ENCODE assay signal across 18 cellular contexts in genomic region chr7:105621617-105622016, GRCh38. TPM values are rescaled to one million over a fixed set of nuclear protein-coding genes. Genes with fewer than 3 reads are reported as not detected.
A peak's percentile ranks its signal among the peaks of the same experiment; 100 is the strongest.
DNase-seq lines count a peak whose midpoint lies in the region; ATAC-seq and TF ChIP-seq lines count a peak whose summit lies in the region.
"Had no signal": no experiment of that assay in that cellular context is flagged by ENCODE, and none has a peak within 500 bp of the region (broad histone marks: within the 10 kb centered on the region; RNA-seq: fewer than 3 reads in every experiment).

No MANE protein-coding gene starts in this region.

- H3K36me3 Mint-ChIP-seq in CD14-positive monocyte: peaks cover 75 to 92% of the 10 kb centered on the region in 2 donors

- 22 to 32% (median 22%) methylated on average over 3 of the region's 3 CpGs for WGBS in ovary, 3 donors

- peak overlapping the region in 1 of 7 donors; percentile 57 for H3K27ac Mint-ChIP-seq in CD14-positive monocyte
- H3K27ac Mint-ChIP-seq: activated CD4-positive, alpha-beta T cell treated with anti-CD3 and anti-CD28 coated beads, Interleukin-2, amount 10 ng/mL, durations not matched to agents 24 days and 14 days; activated T-helper 2 cell treated with anti-CD3 and anti-CD28 coated beads, Interferon-gamma antibody, Interleukin-2, Interleukin-4, amounts not matched to agents 10 μg/mL and 5 μg/mL and 100 μg/mL, durations not matched to agents 14 hours and 24 hours and 36 hours; natural killer cell treated with Interleukin-12 subunit alpha and Interleukin-12 subunit beta and Interleukin-15 and Interleukin-18, amount 100 ng/mL, for 72 hours; T-helper 1 cell treated with Interleukin-12 subunit alpha and Interleukin-12 subunit beta and Interleukin-4 antibody, amounts not matched to agents 30 μg/mL and 1 μg/mL, for 36 hours had no signal

- DNase-seq in AG09319 (ENCODE audit: extremely low read depth, low read depth) (peak; percentile 31), adipocyte (ENCODE audit: low read depth) (peak; percentile 77), fibroblast of villous mesenchyme (ENCODE audit: low read depth) (peak; percentile 36), ovary (peak; percentile 39 to 63 (median 61)), CD14-positive monocyte (ENCODE audit: low spot score) (no peak), KG1 (lab: John Stamatoyannopoulos, UW) (no peak)
- DNase-seq: activated CD4-positive, alpha-beta T cell treated with anti-CD3 and anti-CD28 coated beads, Interleukin-2, amount 10 ng/mL, durations not matched to agents 24 days and 14 days; AML-193; foreskin keratinocyte; NCI-H2081 treated with DMSO at 0.1 percent for 48 hours; stimulated activated CD8-positive, alpha-beta memory T cell treated with anti-CD3 and anti-CD28 coated beads, Interleukin-4, amount 100 ng/mL, for 48 hours had no signal

- H3K36me3 ChIP-seq in adipocyte (ENCODE audit: control insufficient read depth, insufficient read depth, low read length, severe bottlenecking) (peaks cover 37% of the 10 kb centered on the region), ovary (no peaks in the 10 kb centered on the region)

- peak overlapping the region; percentile 1 for H3K9ac ChIP-seq in adipocyte (ENCODE audit: low read length)
- H3K9ac ChIP-seq: KMS-11 had no signal

- no peak overlapping the region for H3K4me3 Mint-ChIP-seq in CD14-positive monocyte
- H3K4me3 Mint-ChIP-seq: activated CD4-positive, alpha-beta T cell treated with anti-CD3 and anti-CD28 coated beads, Interleukin-2, amount 10 ng/mL, durations not matched to agents 24 days and 14 days; natural killer cell treated with Interleukin-12 subunit alpha and Interleukin-12 subunit beta and Interleukin-15 and Interleukin-18, amount 100 ng/mL, for 72 hours; T-helper 1 cell treated with Interleukin-12 subunit alpha and Interleukin-12 subunit beta and Interleukin-4 antibody, amounts not matched to agents 30 μg/mL and 1 μg/mL, for 36 hours had no signal

- peaks cover 12% of the 10 kb centered on the region for H3K4me1 ChIP-seq in adipocyte (ENCODE audit: control insufficient read depth, insufficient read depth, low read length)
- no peaks in the 10 kb centered on the region for H3K4me1 ChIP-seq in ovary (ENCODE audit: insufficient read depth)
- H3K4me1 ChIP-seq: foreskin keratinocyte had no signal

- H3K27ac ChIP-seq in ovary: no peak overlapping the region
- H3K27ac ChIP-seq: foreskin keratinocyte, KMS-11 had no signal

- no peaks in the 10 kb centered on the region for H3K4me1 Mint-ChIP-seq in CD14-positive monocyte
- H3K4me1 Mint-ChIP-seq: activated CD4-positive, alpha-beta T cell treated with anti-CD3 and anti-CD28 coated beads, Interleukin-2, amount 10 ng/mL, durations not matched to agents 24 days and 14 days had no signal

- no peak for ATAC-seq in GM19395 (IDR thresholded peaks at IDR 0.05; ENCODE audit: unreplicated experiment)
- no peak for ATAC-seq in HG02763 (IDR thresholded peaks at IDR 0.05; ENCODE audit: unreplicated experiment)
- ATAC-seq: foreskin keratinocyte; natural killer cell treated with Interleukin-12 subunit alpha and Interleukin-12 subunit beta and Interleukin-15 and Interleukin-18, amount 100 ng/mL, for 72 hours had no signal

- peaks cover 0 to 5% (median 0%) of the 10 kb centered on the region in 7 donors for H3K9me3 Mint-ChIP-seq in CD14-positive monocyte

- TF ChIP-seq CTCF in AG09319 (IDR thresholded peaks at IDR 0.05; ENCODE audit: low read depth, low read length): no peak
- no peak for TF ChIP-seq CTCF in fibroblast of villous mesenchyme (IDR thresholded peaks at IDR 0.05; ENCODE audit: insufficient read depth, low read depth, low read length)
- no peak for TF ChIP-seq CTCF in ovary (IDR thresholded peaks at IDR 0.05)
- TF ChIP-seq CTCF in CD14-positive monocyte (IDR thresholded peaks at IDR 0.05): no peak

- H3K4me3 ChIP-seq in adipocyte (ENCODE audit: low read length): no peak overlapping the region
- H3K4me3 ChIP-seq in fibroblast of villous mesenchyme (ENCODE audit: low read depth, low read length): no peak overlapping the region
- no peak overlapping the region for H3K4me3 ChIP-seq in ovary

- TF ChIP-seq EP300 in ovary (IDR thresholded peaks at IDR 0.05): no peak

- H3K27me3 ChIP-seq in adipocyte (replicated peaks; ENCODE audit: control insufficient read depth, insufficient read depth, low read length) (no peaks in the 10 kb centered on the region), ovary (no peaks in the 10 kb centered on the region)
- H3K27me3 ChIP-seq: foreskin keratinocyte had no signal

- TF ChIP-seq POLR2A in ovary (IDR thresholded peaks at IDR 0.05): no peak

- intact Hi-C loops in ovary (cut with DNase I): no loop called here
- intact Hi-C loops in CD14-positive monocyte (cut with micrococcal nuclease): no loop called here

- peaks cover 0 to 2% (median 1%) of the 10 kb centered on the region in 3 donors for H3K27me3 Mint-ChIP-seq in CD14-positive monocyte (ENCODE audit: low read depth in 3 of 3)
- H3K27me3 Mint-ChIP-seq: activated CD4-positive, alpha-beta T cell treated with anti-CD3 and anti-CD28 coated beads, Interleukin-2, amount 10 ng/mL, durations not matched to agents 24 days and 14 days; natural killer cell treated with Interleukin-12 subunit alpha and Interleukin-12 subunit beta and Interleukin-15 and Interleukin-18, amount 100 ng/mL, for 72 hours had no signal

- H3K9me3 ChIP-seq in adipocyte (ENCODE audit: control insufficient read depth, low read length) (no peaks in the 10 kb centered on the region), ovary (no peaks in the 10 kb centered on the region)

RNA-seq across cellular contexts. Expression of gene EFCAB10, which starts 40.3 kb away (rescaled TPM):
- under 0.01 TPM in 1 of 2 replicates, not detected in the other for total RNA-seq in fibroblast of villous mesenchyme
- total RNA-seq in ovary: 10 to 100 TPM in 1 of 7 donors, 1 to 10 TPM in 1, under 1 TPM in 2, not detected in 3; 0.69 to 11.8 (median 0.97) TPM
- under 1 TPM; 0.22 to 0.30 TPM for polyA plus RNA-seq in ovary
- polyA plus RNA-seq in CD14-positive monocyte: not detected
- total RNA-seq: activated CD4-positive, alpha-beta T cell treated with anti-CD3 and anti-CD28 coated beads, Interleukin-2, amount 10 ng/mL, durations not matched to agents 24 days and 14 days; activated T-helper 2 cell treated with anti-CD3 and anti-CD28 coated beads, Interferon-gamma antibody, Interleukin-2, Interleukin-4, amounts not matched to agents 10 μg/mL and 5 μg/mL and 100 μg/mL, durations not matched to agents 14 hours and 24 hours and 36 hours; chondrocyte; natural killer cell treated with Interleukin-12 subunit alpha and Interleukin-12 subunit beta and Interleukin-15 and Interleukin-18, amount 100 ng/mL, for 72 hours had no signal
- polyA plus RNA-seq: foreskin keratinocyte had no signal

Comparison
In these comparisons a context has a peak if more than half of its experiments do, and no peak if none do; other contexts are left out.
1. DNase-seq: peak in AG09319 (single experiment), adipocyte (single experiment), fibroblast of villous mesenchyme (single experiment) and ovary (5 of 5); none in CD14-positive monocyte (single experiment) and KG1 (single experiment).